ENCODE assay signal across 7 cellular contexts in the genomic region with DNA sequence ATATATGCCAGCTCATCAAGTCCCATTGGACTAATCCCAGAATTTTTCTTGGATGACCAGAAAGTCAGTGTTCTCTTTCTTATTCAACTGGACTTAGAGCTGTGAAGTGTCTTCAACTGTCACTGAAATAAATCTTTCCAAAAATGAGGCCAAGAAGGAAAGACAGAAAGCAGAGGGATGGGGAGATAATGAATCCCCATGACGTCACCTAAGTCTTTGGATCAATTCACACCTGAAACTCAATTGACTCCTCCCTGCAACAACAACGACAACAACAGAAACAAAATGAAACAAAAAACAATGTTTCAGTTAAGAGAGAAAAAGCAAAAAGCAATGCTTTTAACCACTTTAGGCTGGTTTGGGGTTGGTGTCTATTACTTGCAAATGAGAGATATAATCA.
"Had no signal": no experiment of that assay in that cellular context is flagged by ENCODE, and none has a peak within 500 bp of the region (broad histone marks: within the 10 kb centered on the region; RNA-seq: fewer than 3 reads in every experiment).

No MANE protein-coding gene starts in this region.

- H3K27ac ChIP-seq: HL-60, KMS-11 had no signal

- H3K9ac ChIP-seq: KMS-11 had no signal

- ATAC-seq: K562 had no signal

- H3K4me3 ChIP-seq: K562 had no signal

- H3K4me2 ChIP-seq: KMS-11 had no signal

- FAIRE-seq: HTR-8/SVneo, K562 had no signal

- DNase-seq: IMR-90, KBM-7, KG1 had no signal
